ENCODE assay signal across 22 cellular contexts in the genomic region with DNA sequence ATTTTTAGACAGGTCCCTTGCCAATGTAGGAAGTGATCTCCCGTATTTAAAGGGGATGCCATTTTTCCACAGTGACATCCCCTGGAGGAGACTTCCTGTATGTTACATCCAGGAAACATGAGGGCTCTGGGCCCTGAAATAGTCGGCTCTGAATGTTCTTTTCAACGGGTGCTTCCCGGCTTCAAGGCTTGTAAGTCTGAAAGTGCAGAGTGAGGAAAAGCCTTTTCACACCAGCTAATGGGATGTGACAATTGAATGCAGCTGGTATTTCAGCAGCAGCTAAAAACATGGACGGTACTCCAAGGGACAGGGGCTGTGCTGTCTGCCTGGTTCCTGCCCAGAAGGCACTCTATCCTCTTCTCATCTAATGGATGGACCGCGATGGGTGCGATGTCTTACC. TPM values are rescaled to one million over a fixed set of nuclear protein-coding genes. Genes with fewer than 3 reads are reported as not detected.
DNase-seq lines count a peak whose midpoint lies in the region; ATAC-seq, FAIRE-seq and TF ChIP-seq lines count a peak whose summit lies in the region.
"Had no signal": no experiment of that assay in that cellular context is flagged by ENCODE, and none has a peak within 500 bp of the region (broad histone marks: within the 10 kb centered on the region; RNA-seq: fewer than 3 reads in every experiment).

No MANE protein-coding gene starts in this region.

- H3K9me3 Mint-ChIP-seq in activated T-cell treated with anti-CD3 and anti-CD28 coated beads, Interleukin-2, amount 50 U/mL, for 4 hours = no peaks in the 10 kb centered on the region
- H3K9me3 Mint-ChIP-seq in activated T-cell treated with anti-CD3 and anti-CD28 coated beads, Interleukin-2, amount 50 U/mL, for 72 hours = no peaks in the 10 kb centered on the region
- H3K9me3 Mint-ChIP-seq in neural progenitor cell = no peaks in the 10 kb centered on the region
- H3K9me3 Mint-ChIP-seq: CD4-positive, CD25-positive, alpha-beta regulatory T cell; CD8-positive, alpha-beta memory T cell had no signal

- H3K27ac ChIP-seq in neural progenitor cell = no peak overlapping the region
- H3K27ac ChIP-seq: GM23248 had no signal

- FAIRE-seq in bronchial epithelial cell (lab: Jason Lieb, UNC) = peak; percentile 62
- FAIRE-seq: G401.6, GM12891, GM19239, H54 had no signal

- H3K79me2 ChIP-seq in neural progenitor cell (ENCODE audit: low read depth) = no peaks in the 10 kb centered on the region

- H2AFZ ChIP-seq in neural progenitor cell (replicated peaks) = no peak overlapping the region
- H2AFZ ChIP-seq: GM23248 had no signal

- H3K27ac Mint-ChIP-seq in activated T-cell treated with anti-CD3 and anti-CD28 coated beads, Interleukin-2, amount 50 U/mL, for 72 hours = no peak overlapping the region
- no peak overlapping the region for H3K27ac Mint-ChIP-seq in neural progenitor cell
- H3K27ac Mint-ChIP-seq: CD4-positive, CD25-positive, alpha-beta regulatory T cell; CD8-positive, alpha-beta memory T cell had no signal

- H3K27me3 ChIP-seq in bronchial epithelial cell (ENCODE audit: control insufficient read depth, insufficient read depth, low read length) (peaks cover 6% of the 10 kb centered on the region), neural progenitor cell (peaks cover 40% of the 10 kb centered on the region)

- no peak for ATAC-seq in activated T-cell treated with anti-CD3 and anti-CD28 coated beads, Interleukin-2, amount 50 U/mL, for 4 hours
- no peak for ATAC-seq in activated T-cell treated with anti-CD3 and anti-CD28 coated beads, Interleukin-2, amount 50 U/mL, for 72 hours (replicated peaks in 1 of 2)

- H3K9ac ChIP-seq in neural progenitor cell = no peak overlapping the region
- H3K9ac ChIP-seq: GM23248 had no signal

- H3F3A ChIP-seq in neural progenitor cell (ENCODE audit: low read depth) = no peaks in the 10 kb centered on the region

- DNase-seq in activated T-cell treated with anti-CD3 and anti-CD28 coated beads, Interleukin-2, amount 50 U/mL, for 4 hours = no peak
- no peak for DNase-seq in activated T-cell treated with anti-CD3 and anti-CD28 coated beads, Interleukin-2, amount 50 U/mL, for 72 hours
- DNase-seq in bronchial epithelial cell (ENCODE audit: low read depth) (no peak), neural progenitor cell (ENCODE audit: low spot score) (peak; percentile 52), NOMO-1 (lab: John Stamatoyannopoulos, UW; ENCODE audit: unreplicated experiment in 2 of 2) (no peak)
- DNase-seq in activated CD8-positive, alpha-beta memory T cell treated with anti-CD3 and anti-CD28 coated beads for 24 hours = no peak
- DNase-seq: ACHN; BE2C; C1 segment of cervical spinal cord; CD4-positive, CD25-positive, alpha-beta regulatory T cell; CD8-positive, alpha-beta memory T cell; COR-L47; DMS 273 treated with DMSO at 0.1 percent for 48 hours; DMS53; GM23248; HCEC 1CT had no signal

- H3K4me2 ChIP-seq in neural progenitor cell = no peak overlapping the region

- peak overlapping the region; percentile 11 for H3K4me3 Mint-ChIP-seq in activated T-cell treated with anti-CD3 and anti-CD28 coated beads, Interleukin-2, amount 50 U/mL, for 4 hours
- peak overlapping the region in 1 of 2 donors; percentile 31 for H3K4me3 Mint-ChIP-seq in activated T-cell treated with anti-CD3 and anti-CD28 coated beads, Interleukin-2, amount 50 U/mL, for 72 hours
- no peak overlapping the region for H3K4me3 Mint-ChIP-seq in neural progenitor cell
- H3K4me3 Mint-ChIP-seq: CD4-positive, CD25-positive, alpha-beta regulatory T cell; CD8-positive, alpha-beta memory T cell had no signal

- H3K4me1 Mint-ChIP-seq in activated T-cell treated with anti-CD3 and anti-CD28 coated beads, Interleukin-2, amount 50 U/mL, for 4 hours (ENCODE audit: low read depth) = peaks cover 4% of the 10 kb centered on the region
- H3K4me1 Mint-ChIP-seq in activated T-cell treated with anti-CD3 and anti-CD28 coated beads, Interleukin-2, amount 50 U/mL, for 72 hours (ENCODE audit: low read depth) = peaks cover 31% of the 10 kb centered on the region
- peaks cover 3% of the 10 kb centered on the region for H3K4me1 Mint-ChIP-seq in neural progenitor cell

- no peaks in the 10 kb centered on the region for H3K36me3 Mint-ChIP-seq in activated T-cell treated with anti-CD3 and anti-CD28 coated beads, Interleukin-2, amount 50 U/mL, for 4 hours (ENCODE audit: insufficient read depth)
- H3K36me3 Mint-ChIP-seq in activated T-cell treated with anti-CD3 and anti-CD28 coated beads, Interleukin-2, amount 50 U/mL, for 72 hours (ENCODE audit: insufficient read depth in 2 of 2) = no peaks in the 10 kb centered on the region
- no peaks in the 10 kb centered on the region for H3K36me3 Mint-ChIP-seq in neural progenitor cell
- H3K36me3 Mint-ChIP-seq: CD4-positive, CD25-positive, alpha-beta regulatory T cell; CD8-positive, alpha-beta memory T cell had no signal

- no peak overlapping the region for H3K4me3 ChIP-seq in bronchial epithelial cell (ENCODE audit: low read depth, low read length)
- no peak overlapping the region for H3K4me3 ChIP-seq in neural progenitor cell
- H3K4me3 ChIP-seq: GM23248 had no signal

- peaks cover 19% of the 10 kb centered on the region for H3K27me3 Mint-ChIP-seq in activated T-cell treated with anti-CD3 and anti-CD28 coated beads, Interleukin-2, amount 50 U/mL, for 4 hours (ENCODE audit: low read depth)
- H3K27me3 Mint-ChIP-seq in activated T-cell treated with anti-CD3 and anti-CD28 coated beads, Interleukin-2, amount 50 U/mL, for 72 hours (ENCODE audit: low read depth) = peaks cover 72% of the 10 kb centered on the region
- peaks cover 2% of the 10 kb centered on the region for H3K27me3 Mint-ChIP-seq in neural progenitor cell (ENCODE audit: insufficient read depth, low read depth)

- no peak for TF ChIP-seq CTCF in bronchial epithelial cell (IDR thresholded peaks at IDR 0.05; ENCODE audit: insufficient read depth, low read length, severe bottlenecking)
- no peak for TF ChIP-seq CTCF in neural progenitor cell (IDR thresholded peaks at IDR 0.05)

- H3K9me3 ChIP-seq in neural progenitor cell (ENCODE audit: low read depth) = no peaks in the 10 kb centered on the region
- H3K9me3 ChIP-seq: BE2C had no signal

- H3K36me3 ChIP-seq in bronchial epithelial cell (ENCODE audit: control insufficient read depth, insufficient read depth, low read length) = no peaks in the 10 kb centered on the region
- H3K36me3 ChIP-seq in neural progenitor cell = no peaks in the 10 kb centered on the region
- H3K36me3 ChIP-seq: BE2C had no signal

- no peaks in the 10 kb centered on the region for H4K20me1 ChIP-seq in neural progenitor cell (ENCODE audit: low read depth)

- no peaks in the 10 kb centered on the region for H3K4me1 ChIP-seq in neural progenitor cell
- H3K4me1 ChIP-seq: BE2C had no signal

RNA-seq across cellular contexts. Expression of a gene that starts 1.4 kb away (rescaled TPM):
- total RNA-seq in activated T-cell treated with anti-CD3 and anti-CD28 coated beads, Interleukin-2, amount 50 U/mL, for 4 hours = 100 to 1,000 TPM in 2 of 3 donors, 10 to 100 TPM in 1; 74.3 to 198 (median 134) TPM
- 10 to 100 TPM in 1 of 2 donors, 1 to 10 TPM in 1; 2.6 to 22.7 TPM for total RNA-seq in activated T-cell treated with anti-CD3 and anti-CD28 coated beads, Interleukin-2, amount 50 U/mL, for 72 hours
- total RNA-seq in bronchial epithelial cell (not detected in 2 replicates), neural progenitor cell (ENCODE audit: low replicate concordance) (not detected in 2 replicates)
- total RNA-seq: A172; CD4-positive, CD25-positive, alpha-beta regulatory T cell; GM23248; HT-29 had no signal

RNA-seq across cellular contexts. Expression of a gene that starts 59.8 kb away (rescaled TPM):
- total RNA-seq in activated T-cell treated with anti-CD3 and anti-CD28 coated beads, Interleukin-2, amount 50 U/mL, for 4 hours = not detected
- total RNA-seq in activated T-cell treated with anti-CD3 and anti-CD28 coated beads, Interleukin-2, amount 50 U/mL, for 72 hours = not detected
- not detected in 2 replicates for total RNA-seq in bronchial epithelial cell
- total RNA-seq in neural progenitor cell (ENCODE audit: low replicate concordance) = not detected in 2 replicates
- total RNA-seq: A172; CD4-positive, CD25-positive, alpha-beta regulatory T cell; CD8-positive, alpha-beta memory T cell; GM23248; HT-29 had no signal
